Comparison of ENCODE assay signal across 1 cellular context in genomic region chrX:68186552-68187262, GRCh38.
A peak's percentile ranks its signal among the peaks of the same experiment; 100 is the strongest.
TF ChIP-seq lines count a peak whose summit lies in the region.

No MANE protein-coding gene starts in this region.

TF ChIP-seq in K562, 482 proteins besides CTCF, POLR2A, EP300 and RAD21 (continued from another document and continues in another):
- no peak for TF ChIP-seq RREB1 (CRISPR knock-in tag; IDR thresholded peaks at IDR 0.05)
- peak; percentile 84; the same call in 1 of the 2 replicates for TF ChIP-seq SMARCE1 (IDR thresholded peaks at IDR 0.05)
- peak; percentile 47 for TF ChIP-seq DPF2 (IDR thresholded peaks at IDR 0.05)
- no peak for TF ChIP-seq ILK (tag; IDR thresholded peaks at IDR 0.05; ENCODE audit: borderline replicate concordance, low read depth)
- TF ChIP-seq ZFP1 (CRISPR knock-in tag; IDR thresholded peaks at IDR 0.05) = no peak
- no peak for TF ChIP-seq RERE (CRISPR knock-in tag; IDR thresholded peaks at IDR 0.05; ENCODE audit: borderline replicate concordance)
- peak; percentile 41; the same call in 1 of the 2 replicates for TF ChIP-seq PKNOX1 (IDR thresholded peaks at IDR 0.05)
- TF ChIP-seq CSDE1 (IDR thresholded peaks at IDR 0.05) = no peak
- TF ChIP-seq CCAR2 (IDR thresholded peaks at IDR 0.05; ENCODE audit: low read depth, low read length) = no peak
- no peak for TF ChIP-seq NR1H2 (CRISPR knock-in tag; IDR thresholded peaks at IDR 0.05)
- no peak for TF ChIP-seq TCFL5 (CRISPR knock-in tag; conservative IDR thresholded peaks at IDR 0.05)
- no peak for TF ChIP-seq TRIM28 (IDR thresholded peaks at IDR 0.05)
- TF ChIP-seq FOSL1 (tag; conservative IDR thresholded peaks at IDR 0.05) = peak; percentile 95
- no peak for TF ChIP-seq MYBL2 (IDR thresholded peaks at IDR 0.05; ENCODE audit: low read depth)
- TF ChIP-seq MYBL2 (CRISPR knock-in tag; IDR thresholded peaks at IDR 0.05; ENCODE audit: borderline replicate concordance) = no peak
- TF ChIP-seq ZNF324 (CRISPR knock-in tag; IDR thresholded peaks at IDR 0.05) = no peak
- peak; percentile 72 for TF ChIP-seq SMARCA4 (IDR thresholded peaks at IDR 0.05)
- TF ChIP-seq HDAC2 (IDR thresholded peaks at IDR 0.05) = 0 out of 2 replicates have a peak, but pooled peaks have one; percentile 35
- TF ChIP-seq JUND (IDR thresholded peaks at IDR 0.05; ENCODE audit: borderline replicate concordance, low read depth, low read length) = peak; percentile 90
- TF ChIP-seq JUND (tag; IDR thresholded peaks at IDR 0.05; ENCODE audit: borderline replicate concordance, low read depth, low read length) = peak; percentile 88; the same call in 2 of the 3 replicates
- TF ChIP-seq RAD51 (IDR thresholded peaks at IDR 0.05; ENCODE audit: borderline replicate concordance, low read depth) = no peak
- no peak for TF ChIP-seq ZNF239 (CRISPR knock-in tag; IDR thresholded peaks at IDR 0.05)
- no peak for TF ChIP-seq POLR2G (IDR thresholded peaks at IDR 0.05; ENCODE audit: low read depth, low read length)
- TF ChIP-seq U2AF1 (optimal IDR thresholded peaks at IDR 0.05; ENCODE audit: low read depth, low read length) = no peak
- no peak for TF ChIP-seq RNF219 (CRISPR knock-in tag; IDR thresholded peaks at IDR 0.05)
- peak; percentile 70 for TF ChIP-seq MEIS2 (IDR thresholded peaks at IDR 0.05; ENCODE audit: partially characterized antibody)
- TF ChIP-seq ZNF79 (CRISPR knock-in tag; IDR thresholded peaks at IDR 0.05; ENCODE audit: low read depth) = no peak
- TF ChIP-seq ZNF384 (IDR thresholded peaks at IDR 0.05; ENCODE audit: low read depth, low read length) = no peak
- no peak for TF ChIP-seq TSHZ1 (CRISPR knock-in tag; IDR thresholded peaks at IDR 0.05)
- TF ChIP-seq ZNF318 (IDR thresholded peaks at IDR 0.05; ENCODE audit: borderline replicate concordance in 1 of 2, low read depth in 1 of 2) = no peak
